ENCODE assay signal across 1 cellular context in the genomic region with DNA sequence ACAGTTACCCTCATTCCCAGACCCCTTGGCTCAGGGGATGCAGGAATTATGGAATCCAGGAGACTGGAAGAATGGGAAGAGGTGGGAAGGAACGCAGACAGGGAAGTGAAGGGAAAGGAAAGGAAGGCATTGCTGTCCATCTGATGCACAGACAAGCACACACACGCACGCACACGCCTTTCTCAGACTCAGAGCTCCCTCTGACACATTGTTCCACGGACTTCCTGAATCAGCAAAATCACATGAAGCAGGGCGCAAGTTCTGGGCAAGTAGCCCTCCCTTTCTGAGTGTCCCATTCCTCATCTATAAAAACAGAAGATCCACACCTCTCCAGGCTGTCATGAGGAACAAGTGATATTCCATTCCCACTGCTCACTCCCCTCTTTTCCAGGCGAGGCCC.
A peak's percentile ranks its signal among the peaks of the same experiment; 100 is the strongest.
TF ChIP-seq lines count a peak whose summit lies in the region.

No MANE protein-coding gene starts in this region.

TF ChIP-seq in K562, 482 proteins besides CTCF, POLR2A, EP300 and RAD21:
- no peak for TF ChIP-seq HMG20B (CRISPR knock-in tag; IDR thresholded peaks at IDR 0.05)
- TF ChIP-seq NFE2 (IDR thresholded peaks at IDR 0.05; ENCODE audit: low read depth), result peak; percentile 41; the same call in 1 of the 2 replicates
- no peak for TF ChIP-seq RFX1 (IDR thresholded peaks at IDR 0.05)
- TF ChIP-seq PRPF4 (IDR thresholded peaks at IDR 0.05; ENCODE audit: insufficient read depth, low read depth, low read length, poor library complexity, severe bottlenecking), result no peak
- TF ChIP-seq MAFG (tag; conservative IDR thresholded peaks at IDR 0.05), result peak; percentile 86
- TF ChIP-seq NUFIP1 (IDR thresholded peaks at IDR 0.05; ENCODE audit: partially characterized antibody), result no peak
- TF ChIP-seq ZNF316 (IDR thresholded peaks at IDR 0.05), result peak; percentile 97
- TF ChIP-seq HSF4 (CRISPR knock-in tag; IDR thresholded peaks at IDR 0.05; ENCODE audit: borderline replicate concordance), result no peak
- TF ChIP-seq MAFF (IDR thresholded peaks at IDR 0.05; ENCODE audit: low read length), result peak; percentile 77
- no peak for TF ChIP-seq MIER1 (IDR thresholded peaks at IDR 0.05; ENCODE audit: low read depth)
- TF ChIP-seq MAFK (IDR thresholded peaks at IDR 0.05; ENCODE audit: low read length), result peak; percentile 83
- TF ChIP-seq, protein P1, sequence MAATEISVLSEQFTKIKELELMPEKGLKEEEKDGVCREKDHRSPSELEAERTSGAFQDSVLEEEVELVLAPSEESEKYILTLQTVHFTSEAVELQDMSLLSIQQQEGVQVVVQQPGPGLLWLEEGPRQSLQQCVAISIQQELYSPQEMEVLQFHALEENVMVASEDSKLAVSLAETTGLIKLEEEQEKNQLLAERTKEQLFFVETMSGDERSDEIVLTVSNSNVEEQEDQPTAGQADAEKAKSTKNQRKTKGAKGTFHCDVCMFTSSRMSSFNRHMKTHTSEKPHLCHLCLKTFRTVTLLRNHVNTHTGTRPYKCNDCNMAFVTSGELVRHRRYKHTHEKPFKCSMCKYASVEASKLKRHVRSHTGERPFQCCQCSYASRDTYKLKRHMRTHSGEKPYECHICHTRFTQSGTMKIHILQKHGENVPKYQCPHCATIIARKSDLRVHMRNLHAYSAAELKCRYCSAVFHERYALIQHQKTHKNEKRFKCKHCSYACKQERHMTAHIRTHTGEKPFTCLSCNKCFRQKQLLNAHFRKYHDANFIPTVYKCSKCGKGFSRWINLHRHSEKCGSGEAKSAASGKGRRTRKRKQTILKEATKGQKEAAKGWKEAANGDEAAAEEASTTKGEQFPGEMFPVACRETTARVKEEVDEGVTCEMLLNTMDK (IDR thresholded peaks at IDR 0.05; ENCODE audit: borderline replicate concordance, insufficient read depth, low read depth, low read length, poor library complexity, severe bottlenecking), result no peak
- no peak for TF ChIP-seq CCAR2 (IDR thresholded peaks at IDR 0.05; ENCODE audit: low read depth, low read length)
- peak; percentile 95 for TF ChIP-seq C11orf30 (IDR thresholded peaks at IDR 0.05; ENCODE audit: low read depth)
- no peak for TF ChIP-seq ZNF212 (CRISPR knock-in tag; IDR thresholded peaks at IDR 0.05)
- TF ChIP-seq, protein P2, sequence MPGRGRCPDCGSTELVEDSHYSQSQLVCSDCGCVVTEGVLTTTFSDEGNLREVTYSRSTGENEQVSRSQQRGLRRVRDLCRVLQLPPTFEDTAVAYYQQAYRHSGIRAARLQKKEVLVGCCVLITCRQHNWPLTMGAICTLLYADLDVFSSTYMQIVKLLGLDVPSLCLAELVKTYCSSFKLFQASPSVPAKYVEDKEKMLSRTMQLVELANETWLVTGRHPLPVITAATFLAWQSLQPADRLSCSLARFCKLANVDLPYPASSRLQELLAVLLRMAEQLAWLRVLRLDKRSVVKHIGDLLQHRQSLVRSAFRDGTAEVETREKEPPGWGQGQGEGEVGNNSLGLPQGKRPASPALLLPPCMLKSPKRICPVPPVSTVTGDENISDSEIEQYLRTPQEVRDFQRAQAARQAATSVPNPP (IDR thresholded peaks at IDR 0.05; ENCODE audit: borderline replicate concordance, insufficient read depth, insufficient read length), result no peak
- no peak for TF ChIP-seq TAF7 (tag; IDR thresholded peaks at IDR 0.05)
- 0 out of 4 replicates have a peak, but pooled peaks of 1 of the 2 experiments have one; percentile 19 for TF ChIP-seq NRF1 (conservative IDR thresholded peaks at IDR 0.05 in 1 of 2, IDR thresholded peaks at IDR 0.05 in 1 of 2)
